ENCODE assay signal across 10 cellular contexts in genomic region chr6:2110504-2110903, GRCh38.
DNase-seq lines count a peak whose midpoint lies in the region; ATAC-seq, FAIRE-seq and TF ChIP-seq lines count a peak whose summit lies in the region.
"Had no signal": no experiment of that assay in that cellular context is flagged by ENCODE, and none has a peak within 500 bp of the region (broad histone marks: within the 10 kb centered on the region; RNA-seq: fewer than 3 reads in every experiment).

No MANE protein-coding gene starts in this region.

- intact Hi-C loops in CD8-positive, alpha-beta T cell (cut with DNase I, micrococcal nuclease): no loop called here
- intact Hi-C loops in endothelial cell of umbilical vein (cut with micrococcal nuclease) (loop anchor here (5.0 kb wide), 2 partner anchors 137 to 657 kb away; partner anchors contain the start of genes GMDS and WRNIP1), OCI-LY7 (cut with micrococcal nuclease; ENCODE audit: unreplicated experiment) (no loop called here)

- peaks cover 19% of the 10 kb centered on the region for H3K4me1 Mint-ChIP-seq in CD8-positive, alpha-beta T cell (ENCODE audit: low read depth)

- no peaks in the 10 kb centered on the region for H3K9me3 Mint-ChIP-seq in CD8-positive, alpha-beta T cell

- no peaks in the 10 kb centered on the region for H3K9me2 ChIP-seq in OCI-LY7 (ENCODE audit: insufficient read depth, low read length)

- no peak overlapping the region for H3K4me3 ChIP-seq in CD8-positive, alpha-beta T cell (ENCODE audit: low read depth, low read length)
- H3K4me3 ChIP-seq in endothelial cell of umbilical vein (replicated peaks in 1 of 3; ENCODE audit: insufficient read depth in 1 of 3, low read depth in 1 of 3, low read length in 3 of 3) (peak overlapping the region in 2 of 3 experiments; percentile 8 to 51), OCI-LY7 (ENCODE audit: low read depth, low read length, poor library complexity, severe bottlenecking) (no peak overlapping the region), WERI-Rb-1 (ENCODE audit: low read depth, low read length) (no peak overlapping the region)

- H3K36me3 Mint-ChIP-seq in CD8-positive, alpha-beta T cell: peaks cover 19% of the 10 kb centered on the region

- no peaks in the 10 kb centered on the region for H3K79me2 ChIP-seq in endothelial cell of umbilical vein (ENCODE audit: control insufficient read depth, insufficient read depth, low read length)
- H3K79me2 ChIP-seq in OCI-LY7 (ENCODE audit: insufficient read depth, low read depth, low read length): no peaks in the 10 kb centered on the region

- no peaks in the 10 kb centered on the region for H3K9me3 ChIP-seq in CD8-positive, alpha-beta T cell (ENCODE audit: low read length)
- no peaks in the 10 kb centered on the region for H3K9me3 ChIP-seq in endothelial cell of umbilical vein (replicated peaks; ENCODE audit: control insufficient read depth, insufficient read depth, low read length)
- H3K9me3 ChIP-seq in OCI-LY7 (ENCODE audit: low read length): no peaks in the 10 kb centered on the region
- H3K9me3 ChIP-seq in WERI-Rb-1 (ENCODE audit: severe bottlenecking): no peaks in the 10 kb centered on the region
- H3K9me3 ChIP-seq: heart left ventricle had no signal

- CTCF ChIA-PET in CD8-positive, alpha-beta T cell (lab: Charles Lee): interaction anchor here (1.5 kb wide), 1 partner anchor 525 kb away, joined by 3 read pairs; no protein-coding TSS in a partner anchor
- CTCF ChIA-PET in endothelial cell of umbilical vein (lab: Charles Lee) (interaction anchor here (0.6 to 1.9 kb wide), 8 partner anchors 10 to 638 kb away, joined by 3 to 12 read pairs (median 4); no protein-coding TSS in a partner anchor), OCI-LY7 (lab: Charles Lee; ENCODE audit: unreplicated experiment) (no interaction called here)

- H3K4me3 Mint-ChIP-seq in CD8-positive, alpha-beta T cell: peak overlapping the region; percentile 35

- no peak for TF ChIP-seq CTCF in CD8-positive, alpha-beta T cell (IDR thresholded peaks at IDR 0.05)
- TF ChIP-seq CTCF in endothelial cell of umbilical vein (IDR thresholded peaks at IDR 0.05; ENCODE audit: extremely low read depth in 1 of 2, insufficient read depth in 1 of 2, low read depth in 1 of 2, low read length in 2 of 2) (no peak), OCI-LY7 (conservative IDR thresholded peaks at IDR 0.05; ENCODE audit: low read length) (no peak), WERI-Rb-1 (IDR thresholded peaks at IDR 0.05; ENCODE audit: low read depth, low read length) (no peak)

- TF ChIP-seq POLR2A in endothelial cell of umbilical vein (IDR thresholded peaks at IDR 0.05; ENCODE audit: low read depth, low read length): no peak

- no peaks in the 10 kb centered on the region for H3K4me1 ChIP-seq in CD8-positive, alpha-beta T cell (ENCODE audit: insufficient read depth, low read length)
- H3K4me1 ChIP-seq in endothelial cell of umbilical vein (ENCODE audit: control insufficient read depth, extremely low read depth, insufficient read depth, low read length) (peaks cover 40% of the 10 kb centered on the region), OCI-LY7 (ENCODE audit: insufficient read depth, low read length, poor library complexity, severe bottlenecking) (no peaks in the 10 kb centered on the region)

- POLR2A ChIA-PET in CD8-positive, alpha-beta T cell (lab: Charles Lee): no interaction called here
- POLR2A ChIA-PET in endothelial cell of umbilical vein (lab: Charles Lee) (no interaction called here), OCI-LY7 (lab: Charles Lee) (interaction anchor here (0.7 kb wide), 1 partner anchor 132 kb away, joined by 4 read pairs; no protein-coding TSS in a partner anchor)

- peak overlapping the region; percentile 72 for H3K9ac ChIP-seq in endothelial cell of umbilical vein (replicated peaks; ENCODE audit: extremely low read depth, insufficient read depth, low read length)

- no peaks in the 10 kb centered on the region for H3K36me3 ChIP-seq in CD8-positive, alpha-beta T cell (ENCODE audit: insufficient read depth, low read length)
- H3K36me3 ChIP-seq in endothelial cell of umbilical vein (ENCODE audit: control insufficient read depth in 2 of 2, extremely low read depth in 1 of 2, insufficient read depth in 2 of 2, low read length in 2 of 2) (no peaks in the 10 kb centered on the region), OCI-LY7 (ENCODE audit: insufficient read depth, low read length) (no peaks in the 10 kb centered on the region), WERI-Rb-1 (no peaks in the 10 kb centered on the region)
- H3K36me3 ChIP-seq: heart left ventricle had no signal

- ATAC-seq in CD8-positive, alpha-beta T cell: no peak
- ATAC-seq in GM19043 (IDR thresholded peaks at IDR 0.05; ENCODE audit: low read depth, unreplicated experiment) (peak; percentile 76), esophagus mucosa (no peak)

- no peaks in the 10 kb centered on the region for H3K9me1 ChIP-seq in endothelial cell of umbilical vein (replicated peaks; ENCODE audit: control insufficient read depth, extremely low read depth, insufficient read depth, low read length)

- no peaks in the 10 kb centered on the region for H4K20me1 ChIP-seq in endothelial cell of umbilical vein (replicated peaks; ENCODE audit: control insufficient read depth, extremely low read depth, insufficient read depth, low read length)
- 0 out of 2 replicates have a peak, but pooled peaks cover 6% of the 10 kb centered on the region for H4K20me1 ChIP-seq in OCI-LY7 (ENCODE audit: insufficient read depth, low read length)

- no peaks in the 10 kb centered on the region for H3K27me3 Mint-ChIP-seq in CD8-positive, alpha-beta T cell (ENCODE audit: low read depth)

- DNase-seq in CD8-positive, alpha-beta T cell: no peak
- DNase-seq in M059J (ENCODE audit: low read depth) (peak; percentile 24), endothelial cell of umbilical vein (ENCODE audit: low read depth, low spot score) (peak; percentile 49), OCI-LY7 (ENCODE audit: low spot score) (no peak), NCI-H1105 (lab: John Stamatoyannopoulos, UW) (no peak), WERI-Rb-1 (no peak)
- DNase-seq: DND-41, heart left ventricle had no signal

- no peak overlapping the region for H3K27ac Mint-ChIP-seq in CD8-positive, alpha-beta T cell

- no peak for FAIRE-seq in endothelial cell of umbilical vein (lab: Jason Lieb, UNC)

- no peak overlapping the region for H2AFZ ChIP-seq in endothelial cell of umbilical vein (ENCODE audit: low read depth, low read length)
- no peak overlapping the region for H2AFZ ChIP-seq in OCI-LY7 (ENCODE audit: low read length)

- H3K27me3 ChIP-seq in CD8-positive, alpha-beta T cell (ENCODE audit: insufficient read depth, low read length): no peaks in the 10 kb centered on the region
- H3K27me3 ChIP-seq in endothelial cell of umbilical vein (ENCODE audit: control insufficient read depth in 2 of 2, insufficient read depth in 2 of 2, low read length in 2 of 2): no peaks in the 10 kb centered on the region
- H3K27me3 ChIP-seq in WERI-Rb-1 (ENCODE audit: insufficient read depth, low read depth, severe bottlenecking): no peaks in the 10 kb centered on the region
- H3K27me3 ChIP-seq: heart left ventricle had no signal

- peak overlapping the region; percentile 92 for H3K4me2 ChIP-seq in endothelial cell of umbilical vein (ENCODE audit: insufficient read depth, low read length)
- no peak overlapping the region for H3K4me2 ChIP-seq in OCI-LY7 (ENCODE audit: low read length)

- dilution Hi-C loops in endothelial cell of umbilical vein (cut with MboI; ENCODE audit: extremely low pct_ligation_motif_present, low sequenced_read_pairs): loop anchor here (25.0 kb wide), 3 partner anchors 323 to 527 kb away; partner anchors contain the start of gene FOXC1

- no peak overlapping the region for H3K27ac ChIP-seq in CD8-positive, alpha-beta T cell (ENCODE audit: low read depth, low read length)
- H3K27ac ChIP-seq in endothelial cell of umbilical vein (ENCODE audit: insufficient read depth, low read depth, low read length) (peak overlapping the region; percentile 76), OCI-LY7 (ENCODE audit: low read depth, low read length, poor library complexity, severe bottlenecking) (no peak overlapping the region), WERI-Rb-1 (no peak overlapping the region)

- BruUV-seq in endothelial cell of umbilical vein (replicated peaks; lab: Mats Ljungman, UMichigan) (TSS peak; percentile 93), OCI-LY7 (replicated peaks; lab: Mats Ljungman, UMichigan) (no TSS peak)

TF ChIP-seq in endothelial cell of umbilical vein, 7 proteins besides CTCF, POLR2A, EP300 and RAD21:
- TF ChIP-seq MAX (IDR thresholded peaks at IDR 0.05; ENCODE audit: insufficient read depth, insufficient read length): no peak
- no peak for TF ChIP-seq POLR2AphosphoS5 (IDR thresholded peaks at IDR 0.05; ENCODE audit: insufficient read depth, low read depth, low read length)
- no peak for TF ChIP-seq GATA2 (IDR thresholded peaks at IDR 0.05; ENCODE audit: insufficient read depth, insufficient read length, low read depth, low read length)
- TF ChIP-seq EZH2 (IDR thresholded peaks at IDR 0.05; ENCODE audit: borderline replicate concordance, low read depth, low read length, severe bottlenecking): no peak
- no peak for TF ChIP-seq MYC (IDR thresholded peaks at IDR 0.05; ENCODE audit: low read depth, low read length)
- TF ChIP-seq FOS (IDR thresholded peaks at IDR 0.05; ENCODE audit: borderline replicate concordance, insufficient read depth, low read length): no peak

Comparison
In these comparisons a context has a peak if more than half of its experiments do, and no peak if none do; other contexts are left out.
1. DNase-seq: peak in M059J (single experiment) and endothelial cell of umbilical vein (single experiment); none in CD8-positive, alpha-beta T cell (0 of 7), OCI-LY7 (single experiment), NCI-H1105 (single experiment) and WERI-Rb-1 (single experiment).
2. H3K4me3 ChIP-seq: peak in endothelial cell of umbilical vein (2 of 3); none in CD8-positive, alpha-beta T cell (single experiment), OCI-LY7 (single experiment) and WERI-Rb-1 (single experiment).